Comparison of ENCODE assay signal across 22 cellular contexts in genomic region chr2:104685591-104685990, GRCh38.
"Had no signal": no experiment of that assay in that cellular context is flagged by ENCODE, and none has a peak within 500 bp of the region (broad histone marks: within the 10 kb centered on the region; RNA-seq: fewer than 3 reads in every experiment).

No MANE protein-coding gene starts in this region.

- H3K27ac ChIP-seq: brain microvascular endothelial cell, KMS-11, PC-9 had no signal

- DNase-seq: activated CD4-positive, alpha-beta memory T cell treated with anti-CD3 and anti-CD28 coated beads for 36 hours; activated CD4-positive, alpha-beta T cell treated with anti-CD3 and anti-CD28 coated beads, Interleukin-2, amount 10 ng/mL, durations not matched to agents 7 days and 5 days; activated CD4-positive, CD25-positive, alpha-beta regulatory T cell; activated CD8-positive, alpha-beta memory T cell treated with anti-CD3 and anti-CD28 coated beads for 24 hours; activated gamma-delta T cell; activated naive CD4-positive, alpha-beta T cell treated with anti-CD3 and anti-CD28 coated beads for 36 hours; activated T-cell treated with anti-CD3 and anti-CD28 coated beads, Interleukin-2, amount 50 U/mL, for 48 hours; amygdala; brain microvascular endothelial cell; NCI-H1105 treated with DMSO at 0.1 percent for 48 hours; NCI-H1436 treated with DMSO at 0.1 percent for 48 hours; NCI-H187 treated with DMSO at 0.1 percent for 48 hours; NCI-H2081 treated with DMSO at 0.1 percent for 48 hours; NCI-H446; NCI-H524; PC-9; SIG-M5; T-cell; T-helper 2 cell; T1000 had no signal

- ATAC-seq: activated T-helper 17 cell treated with anti-CD3 and anti-CD28 coated beads, Interleukin-2, amount 50 U/mL, for 72 hours; T-cell had no signal
